1 cellular context compared by ENCODE assay signal in genomic region chr13:28574617-28575142, GRCh38.
TF ChIP-seq lines count a peak whose summit lies in the region.

No MANE protein-coding gene starts in this region.

TF ChIP-seq in K562, 482 proteins besides CTCF, POLR2A, EP300 and RAD21 (continued from another document and continues in another):
- TF ChIP-seq ZBTB40 (IDR thresholded peaks at IDR 0.05), result peak; percentile 42; the same call in 1 of the 2 replicates
- TF ChIP-seq ZBTB40 (CRISPR knock-in tag; IDR thresholded peaks at IDR 0.05), result no peak
- TF ChIP-seq RCOR1 (IDR thresholded peaks at IDR 0.05; ENCODE audit: borderline replicate concordance in 1 of 2, low read depth in 2 of 2, low read length in 2 of 2), result peak in 1 of 2 experiments; percentile 83; a peak in 3 of 4 replicates
- TF ChIP-seq HMG20B (CRISPR knock-in tag; IDR thresholded peaks at IDR 0.05), result no peak
- TF ChIP-seq ZEB2 (IDR thresholded peaks at IDR 0.05), result peak; percentile 89
- TF ChIP-seq ARID1B (IDR thresholded peaks at IDR 0.05), result peak; percentile 98
- no peak for TF ChIP-seq RBFOX2 (IDR thresholded peaks at IDR 0.05; ENCODE audit: low read depth, low read length)
- TF ChIP-seq ZNF644 (tag; IDR thresholded peaks at IDR 0.05; ENCODE audit: low read depth), result 0 out of 2 replicates have a peak, but pooled peaks have one; percentile 48
- peak; percentile 80; the same call in 1 of the 2 replicates for TF ChIP-seq HDAC2 (IDR thresholded peaks at IDR 0.05)
- TF ChIP-seq TFE3 (CRISPR knock-in tag; IDR thresholded peaks at IDR 0.05), result no peak
- TF ChIP-seq DEAF1 (CRISPR knock-in tag; IDR thresholded peaks at IDR 0.05), result no peak
- no peak for TF ChIP-seq ZNF224 (CRISPR knock-in tag; IDR thresholded peaks at IDR 0.05)
- no peak for TF ChIP-seq SMC3 (conservative IDR thresholded peaks at IDR 0.05; ENCODE audit: insufficient read depth, low read depth, low read length)
- peak; percentile 66 for TF ChIP-seq MTA1 (IDR thresholded peaks at IDR 0.05; ENCODE audit: borderline replicate concordance)
- TF ChIP-seq ZNF830 (CRISPR knock-in tag; IDR thresholded peaks at IDR 0.05), result no peak
- peak; percentile 94 for TF ChIP-seq MTA2 (IDR thresholded peaks at IDR 0.05; ENCODE audit: low read depth)
- TF ChIP-seq ZNF324 (CRISPR knock-in tag; IDR thresholded peaks at IDR 0.05), result no peak
- TF ChIP-seq MBD2 (IDR thresholded peaks at IDR 0.05; ENCODE audit: borderline replicate concordance, low read depth), result 0 out of 2 replicates have a peak, but pooled peaks have one; percentile 50
- TF ChIP-seq RBM14 (IDR thresholded peaks at IDR 0.05; ENCODE audit: borderline replicate concordance, insufficient read depth, low read depth, low read length), result no peak
- TF ChIP-seq ZNF175 (CRISPR knock-in tag; IDR thresholded peaks at IDR 0.05; ENCODE audit: low read depth), result peak; percentile 89
- TF ChIP-seq ETV6 (IDR thresholded peaks at IDR 0.05; ENCODE audit: borderline replicate concordance in 1 of 2, low read depth in 2 of 2, low read length in 1 of 2), result peak; percentile 46 to 90; a peak in 3 of 4 replicates
- no peak for TF ChIP-seq ETV6 (CRISPR knock-in tag; IDR thresholded peaks at IDR 0.05; ENCODE audit: borderline replicate concordance)
- peak; percentile 96 for TF ChIP-seq L3MBTL2 (IDR thresholded peaks at IDR 0.05)
- no peak for TF ChIP-seq NR1H2 (CRISPR knock-in tag; IDR thresholded peaks at IDR 0.05)
- no peak for TF ChIP-seq E2F1 (CRISPR knock-in tag; IDR thresholded peaks at IDR 0.05)
- TF ChIP-seq ZFP91 (CRISPR knock-in tag; IDR thresholded peaks at IDR 0.05), result no peak
- TF ChIP-seq ZNF133 (CRISPR knock-in tag; IDR thresholded peaks at IDR 0.05), result no peak
- TF ChIP-seq KAT2B (IDR thresholded peaks at IDR 0.05; ENCODE audit: low read depth, low read length), result no peak
- peak; percentile 37 to 56 for TF ChIP-seq NCOA2 (IDR thresholded peaks at IDR 0.05; ENCODE audit: partially characterized antibody in 2 of 2)
- TF ChIP-seq MLLT1 (IDR thresholded peaks at IDR 0.05), result peak in 1 of 2 experiments; percentile 97; a peak in 2 of 4 replicates
- TF ChIP-seq TAL1 (IDR thresholded peaks at IDR 0.05), result peak; percentile 97
- TF ChIP-seq, protein P1, sequence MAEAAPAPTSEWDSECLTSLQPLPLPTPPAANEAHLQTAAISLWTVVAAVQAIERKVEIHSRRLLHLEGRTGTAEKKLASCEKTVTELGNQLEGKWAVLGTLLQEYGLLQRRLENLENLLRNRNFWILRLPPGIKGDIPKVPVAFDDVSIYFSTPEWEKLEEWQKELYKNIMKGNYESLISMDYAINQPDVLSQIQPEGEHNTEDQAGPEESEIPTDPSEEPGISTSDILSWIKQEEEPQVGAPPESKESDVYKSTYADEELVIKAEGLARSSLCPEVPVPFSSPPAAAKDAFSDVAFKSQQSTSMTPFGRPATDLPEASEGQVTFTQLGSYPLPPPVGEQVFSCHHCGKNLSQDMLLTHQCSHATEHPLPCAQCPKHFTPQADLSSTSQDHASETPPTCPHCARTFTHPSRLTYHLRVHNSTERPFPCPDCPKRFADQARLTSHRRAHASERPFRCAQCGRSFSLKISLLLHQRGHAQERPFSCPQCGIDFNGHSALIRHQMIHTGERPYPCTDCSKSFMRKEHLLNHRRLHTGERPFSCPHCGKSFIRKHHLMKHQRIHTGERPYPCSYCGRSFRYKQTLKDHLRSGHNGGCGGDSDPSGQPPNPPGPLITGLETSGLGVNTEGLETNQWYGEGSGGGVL (CRISPR knock-in tag; IDR thresholded peaks at IDR 0.05), result no peak
- TF ChIP-seq, protein P2, sequence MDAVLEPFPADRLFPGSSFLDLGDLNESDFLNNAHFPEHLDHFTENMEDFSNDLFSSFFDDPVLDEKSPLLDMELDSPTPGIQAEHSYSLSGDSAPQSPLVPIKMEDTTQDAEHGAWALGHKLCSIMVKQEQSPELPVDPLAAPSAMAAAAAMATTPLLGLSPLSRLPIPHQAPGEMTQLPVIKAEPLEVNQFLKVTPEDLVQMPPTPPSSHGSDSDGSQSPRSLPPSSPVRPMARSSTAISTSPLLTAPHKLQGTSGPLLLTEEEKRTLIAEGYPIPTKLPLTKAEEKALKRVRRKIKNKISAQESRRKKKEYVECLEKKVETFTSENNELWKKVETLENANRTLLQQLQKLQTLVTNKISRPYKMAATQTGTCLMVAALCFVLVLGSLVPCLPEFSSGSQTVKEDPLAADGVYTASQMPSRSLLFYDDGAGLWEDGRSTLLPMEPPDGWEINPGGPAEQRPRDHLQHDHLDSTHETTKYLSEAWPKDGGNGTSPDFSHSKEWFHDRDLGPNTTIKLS (IDR thresholded peaks at IDR 0.05; ENCODE audit: borderline replicate concordance, low read depth), result peak; percentile 39; the same call in 1 of the 2 replicates
- TF ChIP-seq SMARCE1 (IDR thresholded peaks at IDR 0.05), result peak; percentile 90
- TF ChIP-seq JUND (IDR thresholded peaks at IDR 0.05; ENCODE audit: borderline replicate concordance, low read depth, low read length), result peak; percentile 94
- peak; percentile 96; the same call in 2 of the 3 replicates for TF ChIP-seq JUND (tag; IDR thresholded peaks at IDR 0.05; ENCODE audit: borderline replicate concordance, low read depth, low read length)
- peak; percentile 87 for TF ChIP-seq SOX6 (IDR thresholded peaks at IDR 0.05)
- TF ChIP-seq, protein P3, sequence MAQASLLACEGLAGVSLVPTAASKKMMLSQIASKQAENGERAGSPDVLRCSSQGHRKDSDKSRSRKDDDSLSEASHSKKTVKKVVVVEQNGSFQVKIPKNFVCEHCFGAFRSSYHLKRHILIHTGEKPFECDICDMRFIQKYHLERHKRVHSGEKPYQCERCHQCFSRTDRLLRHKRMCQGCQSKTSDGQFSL (CRISPR knock-in tag; IDR thresholded peaks at IDR 0.05), result no peak
- TF ChIP-seq, protein P3 (tag; IDR thresholded peaks at IDR 0.05), result no peak
- no peak for TF ChIP-seq ZNF146 (CRISPR knock-in tag; IDR thresholded peaks at IDR 0.05; ENCODE audit: unreplicated experiment)
- no peak for TF ChIP-seq FOXA3 (CRISPR knock-in tag; conservative IDR thresholded peaks at IDR 0.05 in 1 of 2, IDR thresholded peaks at IDR 0.05 in 1 of 2)
- TF ChIP-seq STAT5B (CRISPR knock-in tag; IDR thresholded peaks at IDR 0.05), result no peak
- TF ChIP-seq RFX7 (CRISPR knock-in tag; IDR thresholded peaks at IDR 0.05), result no peak
